9 cellular contexts compared by ENCODE assay signal in genomic region chr9:131237931-131238401, GRCh38. TPM values are rescaled to one million over a fixed set of nuclear protein-coding genes. Genes with fewer than 3 reads are reported as not detected.
DNase-seq lines count a peak whose midpoint lies in the region; ATAC-seq and TF ChIP-seq lines count a peak whose summit lies in the region.
"Had no signal": no experiment of that assay in that cellular context is flagged by ENCODE, and none has a peak within 500 bp of the region (broad histone marks: within the 10 kb centered on the region; RNA-seq: fewer than 3 reads in every experiment).

No MANE protein-coding gene starts in this region.

- H3K4me3 ChIP-seq in ascending aorta (peak overlapping the region in 1 of 2 donors; percentile 36), iPS-15b (ENCODE audit: low read depth, low read length) (no peak overlapping the region)

- ATAC-seq in CD4-positive, alpha-beta T cell (ENCODE audit: poor library complexity): peak; percentile 92
- ATAC-seq in GM19455 (IDR thresholded peaks at IDR 0.05; ENCODE audit: unreplicated experiment): peak; percentile 89

- no peak for TF ChIP-seq CTCF in CD4-positive, alpha-beta T cell (IDR thresholded peaks at IDR 0.05)
- no peak for TF ChIP-seq CTCF in ascending aorta (IDR thresholded peaks at IDR 0.05)

- CTCF ChIA-PET in CD4-positive, alpha-beta T cell (lab: Charles Lee): interaction anchor here (1.1 to 1.6 kb wide), 2 partner anchors 18 to 26 kb away, joined by 3 read pairs; no protein-coding TSS in a partner anchor

- intact Hi-C loops in CD4-positive, alpha-beta T cell (cut with DNase I, micrococcal nuclease): loop anchor here (1.0 to 10.0 kb wide), 5 partner anchors 15 to 97 kb away; no protein-coding TSS in a partner anchor
- intact Hi-C loops in ascending aorta (cut with DNase I): no loop called here

- H3K4me3 Mint-ChIP-seq in CD4-positive, alpha-beta T cell: peak overlapping the region; percentile 84
- H3K4me3 Mint-ChIP-seq in T-helper 1 cell treated with Interleukin-12 subunit alpha and Interleukin-12 subunit beta and Interleukin-4 antibody, amounts not matched to agents 30 μg/mL and 1 μg/mL, for 36 hours: peak overlapping the region; percentile 58

- H3K27ac Mint-ChIP-seq in CD4-positive, alpha-beta T cell: peak overlapping the region; percentile 95
- peak overlapping the region; percentile 93 for H3K27ac Mint-ChIP-seq in T-helper 1 cell treated with Interleukin-12 subunit alpha and Interleukin-12 subunit beta and Interleukin-4 antibody, amounts not matched to agents 30 μg/mL and 1 μg/mL, for 36 hours

- H3K27ac ChIP-seq in CD4-positive, alpha-beta T cell (ENCODE audit: low read depth, low read length): peak overlapping the region; percentile 52
- H3K27ac ChIP-seq in ascending aorta: peak overlapping the region; percentile 16 to 35

- peaks cover 2% of the 10 kb centered on the region for H3K9me3 Mint-ChIP-seq in CD4-positive, alpha-beta T cell
- H3K9me3 Mint-ChIP-seq in T-helper 1 cell treated with Interleukin-12 subunit alpha and Interleukin-12 subunit beta and Interleukin-4 antibody, amounts not matched to agents 30 μg/mL and 1 μg/mL, for 36 hours: peaks cover 3% of the 10 kb centered on the region

- peaks cover 52% of the 10 kb centered on the region for H3K4me1 Mint-ChIP-seq in CD4-positive, alpha-beta T cell (ENCODE audit: low read depth)
- H3K4me1 Mint-ChIP-seq in T-helper 1 cell treated with Interleukin-12 subunit alpha and Interleukin-12 subunit beta and Interleukin-4 antibody, amounts not matched to agents 30 μg/mL and 1 μg/mL, for 36 hours (ENCODE audit: low read depth): peaks cover 30% of the 10 kb centered on the region

- POLR2A ChIA-PET in CD4-positive, alpha-beta T cell (lab: Charles Lee): interaction anchor here (0.6 to 10.1 kb wide), 11 partner anchors 10 to 168 kb away, joined by 3 to 132 read pairs (median 6); partner anchors contain the start of genes FAM78A and NUP214

- H3K36me3 Mint-ChIP-seq in CD4-positive, alpha-beta T cell (ENCODE audit: low read depth): peaks cover 25% of the 10 kb centered on the region
- H3K36me3 Mint-ChIP-seq in T-helper 1 cell treated with Interleukin-12 subunit alpha and Interleukin-12 subunit beta and Interleukin-4 antibody, amounts not matched to agents 30 μg/mL and 1 μg/mL, for 36 hours (ENCODE audit: low read depth): peaks cover 26% of the 10 kb centered on the region

- H3K27me3 Mint-ChIP-seq in CD4-positive, alpha-beta T cell: no peaks in the 10 kb centered on the region
- no peaks in the 10 kb centered on the region for H3K27me3 Mint-ChIP-seq in T-helper 1 cell treated with Interleukin-12 subunit alpha and Interleukin-12 subunit beta and Interleukin-4 antibody, amounts not matched to agents 30 μg/mL and 1 μg/mL, for 36 hours (ENCODE audit: low read depth)

- no peaks in the 10 kb centered on the region for H3K9me3 ChIP-seq in CD4-positive, alpha-beta T cell (ENCODE audit: control insufficient read depth, low read length)
- H3K9me3 ChIP-seq in ascending aorta (no peaks in the 10 kb centered on the region), iPS-15b (ENCODE audit: control insufficient read depth, insufficient read depth, low read length) (no peaks in the 10 kb centered on the region)

- H3K27me3 ChIP-seq in CD4-positive, alpha-beta T cell (ENCODE audit: control insufficient read depth, insufficient read depth, low read length): no peaks in the 10 kb centered on the region
- H3K27me3 ChIP-seq in ascending aorta: no peaks in the 10 kb centered on the region
- H3K27me3 ChIP-seq in iPS-15b (ENCODE audit: control insufficient read depth, insufficient read depth, low read length): no peaks in the 10 kb centered on the region

- peak overlapping the region; percentile 19 for H3K9ac ChIP-seq in iPS-15b (ENCODE audit: low read depth, low read length)

- DNase-seq in CD4-positive, alpha-beta T cell: peak; percentile 74 to 84 (median 80)
- DNase-seq in HUDEP-2 (lab: John Stamatoyannopoulos, UW; ENCODE audit: unreplicated experiment in 76 of 76) (peak in 43 of 76 experiments; percentile 10 to 67 (median 36)), ascending aorta (ENCODE audit: low spot score in 2 of 2) (peak; percentile 42 to 86), SW 1271 (lab: John Stamatoyannopoulos, UW) (no peak)
- peak; percentile 77 for DNase-seq in stimulated activated CD4-positive, alpha-beta T cell treated with anti-CD3 and anti-CD28 coated beads, Interleukin-12 subunit alpha, Interleukin-12 subunit beta, amount 100 ng/mL, for 4 hours

- peaks cover 3 to 7% of the 10 kb centered on the region in 2 donors for H3K4me1 ChIP-seq in ascending aorta
- peaks cover 6% of the 10 kb centered on the region for H3K4me1 ChIP-seq in iPS-15b (ENCODE audit: control insufficient read depth, insufficient read depth, low read length)

- H3K36me3 ChIP-seq in ascending aorta (peaks cover 20 to 21% of the 10 kb centered on the region in 2 donors), iPS-15b (ENCODE audit: control insufficient read depth, insufficient read depth, low read length) (peaks cover 8% of the 10 kb centered on the region)

RNA-seq across cellular contexts. Expression of gene FAM78A, which starts 38.3 kb away (rescaled TPM):
- 10 to 100 TPM; 62.4 to 62.7 TPM for total RNA-seq in CD4-positive, alpha-beta T cell
- 6.2 TPM for total RNA-seq in ascending aorta

RNA-seq across cellular contexts. Expression of gene PLPP7, which starts 51.6 kb away (rescaled TPM):
- total RNA-seq in CD4-positive, alpha-beta T cell: under 1 TPM in 1 of 2 experiments, not detected in 1; 0.22 TPM
- 15.8 TPM for total RNA-seq in ascending aorta
- total RNA-seq: T-helper 2 cell treated with Interferon-gamma antibody and Interleukin-4, amounts not matched to agents 100 ng/mL and 5 ng/mL, for 36 hours had no signal

Comparison
In these comparisons a context has a peak if more than half of its experiments do, and no peak if none do; other contexts are left out.
1. DNase-seq: peak in CD4-positive, alpha-beta T cell (10 of 10), HUDEP-2 (43 of 76), ascending aorta (2 of 2) and stimulated activated CD4-positive, alpha-beta T cell treated with anti-CD3 and anti-CD28 coated beads, Interleukin-12 subunit alpha, Interleukin-12 subunit beta, amount 100 ng/mL, for 4 hours (single experiment); none in SW 1271 (0 of 2).
2. RNA of gene PLPP7, which starts 51.6 kb away (total RNA-seq): 15.8 TPM in ascending aorta (single experiment); 0.22 TPM in CD4-positive, alpha-beta T cell; every median in the first group is over 10 times any median in the second.